ENCODE assay signal across 8 cellular contexts in genomic region chr7:6530626-6531491, GRCh38.
DNase-seq lines count a peak whose midpoint lies in the region; ATAC-seq lines count a peak whose summit lies in the region.

No MANE protein-coding gene starts in this region.

- DNase-seq in NCI-H2171 treated with DMSO at 0.1 percent for 48 hours (lab: John Stamatoyannopoulos, UW) = peak; percentile 25
- peak; percentile 32 for DNase-seq in activated effector memory CD4-positive, alpha-beta T cell treated with Interleukin-2 at 50 U/mL for 16 hours
- DNase-seq in islet precursor cell = peak; percentile 74
- DNase-seq in stimulated activated CD8-positive, alpha-beta memory T cell treated with anti-CD3 and anti-CD28 coated beads, Interleukin-12 subunit alpha, Interleukin-12 subunit beta, amount 100 ng/mL, for 1 hour (ENCODE audit: low read depth) = peak; percentile 43
- DNase-seq in NCI-H510A treated with DMSO at 0.1 percent for 48 hours (lab: John Stamatoyannopoulos, UW) = no peak
- no peak for DNase-seq in NCI-H2107 treated with DMSO at 0.1 percent for 48 hours (lab: John Stamatoyannopoulos, UW; ENCODE audit: unreplicated experiment)

- ATAC-seq in GM19438 (IDR thresholded peaks at IDR 0.05; ENCODE audit: low read depth, unreplicated experiment) = peak; percentile 52
- ATAC-seq in GM21360 (IDR thresholded peaks at IDR 0.05; ENCODE audit: unreplicated experiment) = no peak

Comparison
In these comparisons a context has a peak if more than half of its experiments do, and no peak if none do; other contexts are left out.
1. DNase-seq: peak in NCI-H2171 treated with DMSO at 0.1 percent for 48 hours (single experiment), activated effector memory CD4-positive, alpha-beta T cell treated with Interleukin-2 at 50 U/mL for 16 hours (single experiment), islet precursor cell (single experiment) and stimulated activated CD8-positive, alpha-beta memory T cell treated with anti-CD3 and anti-CD28 coated beads, Interleukin-12 subunit alpha, Interleukin-12 subunit beta, amount 100 ng/mL, for 1 hour (single experiment); none in NCI-H510A treated with DMSO at 0.1 percent for 48 hours (single experiment) and NCI-H2107 treated with DMSO at 0.1 percent for 48 hours (single experiment).